1 cellular context compared by ENCODE assay signal in the genomic region with DNA sequence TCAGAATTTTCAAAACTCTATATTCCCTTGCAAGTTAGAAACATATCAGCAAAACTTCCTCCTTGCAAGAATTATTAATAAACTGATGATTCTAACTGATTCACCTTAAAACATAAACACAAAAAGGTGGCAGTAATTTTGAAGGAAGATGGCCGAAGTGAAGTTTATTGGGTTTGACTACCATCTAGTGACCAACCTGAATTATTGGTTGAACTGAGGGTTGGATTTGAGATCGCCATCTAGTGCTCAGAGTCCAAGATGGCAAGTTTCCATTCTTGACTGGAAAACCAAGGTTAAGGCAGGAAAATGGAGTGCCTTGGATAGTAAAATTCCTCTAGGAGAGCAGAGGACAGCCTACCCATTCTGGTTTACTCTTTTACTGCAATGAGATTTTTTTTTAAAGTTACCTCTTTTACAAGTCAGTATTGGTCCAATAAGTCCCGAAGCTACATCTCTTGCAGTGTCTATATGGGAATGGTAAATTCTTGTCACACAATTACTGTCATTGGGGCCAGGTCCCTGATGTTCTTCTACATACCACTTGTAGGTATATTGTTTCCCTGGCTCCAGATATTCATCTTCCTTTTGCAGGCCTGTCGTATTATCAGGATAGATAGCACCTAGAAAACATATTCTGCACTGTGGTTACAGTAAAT.
TF ChIP-seq lines count a peak whose summit lies in the region.

No MANE protein-coding gene starts in this region.

TF ChIP-seq in HepG2, 621 proteins besides CTCF, POLR2A, EP300 and RAD21 (continued from another document):
- TF ChIP-seq, protein P1, sequence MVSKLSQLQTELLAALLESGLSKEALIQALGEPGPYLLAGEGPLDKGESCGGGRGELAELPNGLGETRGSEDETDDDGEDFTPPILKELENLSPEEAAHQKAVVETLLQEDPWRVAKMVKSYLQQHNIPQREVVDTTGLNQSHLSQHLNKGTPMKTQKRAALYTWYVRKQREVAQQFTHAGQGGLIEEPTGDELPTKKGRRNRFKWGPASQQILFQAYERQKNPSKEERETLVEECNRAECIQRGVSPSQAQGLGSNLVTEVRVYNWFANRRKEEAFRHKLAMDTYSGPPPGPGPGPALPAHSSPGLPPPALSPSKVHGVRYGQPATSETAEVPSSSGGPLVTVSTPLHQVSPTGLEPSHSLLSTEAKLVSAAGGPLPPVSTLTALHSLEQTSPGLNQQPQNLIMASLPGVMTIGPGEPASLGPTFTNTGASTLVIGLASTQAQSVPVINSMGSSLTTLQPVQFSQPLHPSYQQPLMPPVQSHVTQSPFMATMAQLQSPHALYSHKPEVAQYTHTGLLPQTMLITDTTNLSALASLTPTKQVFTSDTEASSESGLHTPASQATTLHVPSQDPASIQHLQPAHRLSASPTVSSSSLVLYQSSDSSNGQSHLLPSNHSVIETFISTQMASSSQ (IDR thresholded peaks at IDR 0.05; ENCODE audit: low read depth): no peak
- TF ChIP-seq, protein P1 (CRISPR knock-in tag; IDR thresholded peaks at IDR 0.05; ENCODE audit: borderline replicate concordance): no peak
- 0 out of 2 replicates have a peak, but pooled peaks have one; percentile 29 for TF ChIP-seq ZNF335 (CRISPR knock-in tag; IDR thresholded peaks at IDR 0.05)
- peak; percentile 62; the same call in 1 of the 2 replicates for TF ChIP-seq ZMYM4 (CRISPR knock-in tag; IDR thresholded peaks at IDR 0.05)
- peak; percentile 68; the same call in 1 of the 2 replicates for TF ChIP-seq KLF6 (CRISPR knock-in tag; IDR thresholded peaks at IDR 0.05)
- TF ChIP-seq ZSCAN29 (CRISPR knock-in tag; conservative IDR thresholded peaks at IDR 0.05): no peak
- no peak for TF ChIP-seq FOXJ3 (CRISPR knock-in tag; IDR thresholded peaks at IDR 0.05; ENCODE audit: borderline replicate concordance)
- TF ChIP-seq TARDBP (CRISPR knock-in tag; IDR thresholded peaks at IDR 0.05): peak; percentile 51; the same call in 1 of the 2 replicates
- TF ChIP-seq ZNF652 (CRISPR knock-in tag; IDR thresholded peaks at IDR 0.05; ENCODE audit: borderline replicate concordance, low read depth): peak; percentile 48; the same call in 1 of the 2 replicates
- no peak for TF ChIP-seq ZNF350 (CRISPR knock-in tag; IDR thresholded peaks at IDR 0.05; ENCODE audit: borderline replicate concordance, low read depth)
- TF ChIP-seq ZNF124 (CRISPR knock-in tag; IDR thresholded peaks at IDR 0.05): peak; percentile 58; the same call in 1 of the 2 replicates
- TF ChIP-seq, protein P2, sequence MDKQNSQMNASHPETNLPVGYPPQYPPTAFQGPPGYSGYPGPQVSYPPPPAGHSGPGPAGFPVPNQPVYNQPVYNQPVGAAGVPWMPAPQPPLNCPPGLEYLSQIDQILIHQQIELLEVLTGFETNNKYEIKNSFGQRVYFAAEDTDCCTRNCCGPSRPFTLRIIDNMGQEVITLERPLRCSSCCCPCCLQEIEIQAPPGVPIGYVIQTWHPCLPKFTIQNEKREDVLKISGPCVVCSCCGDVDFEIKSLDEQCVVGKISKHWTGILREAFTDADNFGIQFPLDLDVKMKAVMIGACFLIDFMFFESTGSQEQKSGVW (CRISPR knock-in tag; IDR thresholded peaks at IDR 0.05; ENCODE audit: borderline replicate concordance): no peak
- TF ChIP-seq ZNF703 (CRISPR knock-in tag; IDR thresholded peaks at IDR 0.05; ENCODE audit: borderline replicate concordance): no peak
- no peak for TF ChIP-seq RFXANK (CRISPR knock-in tag; IDR thresholded peaks at IDR 0.05)
- no peak for TF ChIP-seq DMAP1 (CRISPR knock-in tag; IDR thresholded peaks at IDR 0.05)
- TF ChIP-seq RARA (CRISPR knock-in tag; IDR thresholded peaks at IDR 0.05): 0 out of 2 replicates have a peak, but pooled peaks have one; percentile 14
- no peak for TF ChIP-seq KDM5B (CRISPR knock-in tag; IDR thresholded peaks at IDR 0.05; ENCODE audit: borderline replicate concordance)
- no peak for TF ChIP-seq GABPB1 (CRISPR knock-in tag; IDR thresholded peaks at IDR 0.05)
- TF ChIP-seq HDAC2 (CRISPR knock-in tag; IDR thresholded peaks at IDR 0.05): peak; percentile 44; the same call in 1 of the 2 replicates
- TF ChIP-seq RCOR2 (CRISPR knock-in tag; IDR thresholded peaks at IDR 0.05): 0 out of 2 replicates have a peak, but pooled peaks have one; percentile 18
- TF ChIP-seq, protein P3, sequence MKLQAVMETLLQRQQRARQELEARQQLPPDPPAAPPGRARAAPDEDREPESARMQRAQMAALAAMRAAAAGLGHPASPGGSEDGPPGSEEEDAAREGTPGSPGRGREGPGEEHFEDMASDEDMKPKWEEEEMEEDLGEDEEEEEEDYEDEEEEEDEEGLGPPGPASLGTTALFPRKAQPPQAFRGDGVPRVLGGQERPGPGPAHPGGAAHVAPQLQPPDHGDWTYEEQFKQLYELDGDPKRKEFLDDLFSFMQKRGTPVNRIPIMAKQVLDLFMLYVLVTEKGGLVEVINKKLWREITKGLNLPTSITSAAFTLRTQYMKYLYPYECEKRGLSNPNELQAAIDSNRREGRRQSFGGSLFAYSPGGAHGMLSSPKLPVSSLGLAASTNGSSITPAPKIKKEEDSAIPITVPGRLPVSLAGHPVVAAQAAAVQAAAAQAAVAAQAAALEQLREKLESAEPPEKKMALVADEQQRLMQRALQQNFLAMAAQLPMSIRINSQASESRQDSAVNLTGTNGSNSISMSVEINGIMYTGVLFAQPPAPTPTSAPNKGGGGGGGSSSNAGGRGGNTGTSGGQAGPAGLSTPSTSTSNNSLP (IDR thresholded peaks at IDR 0.05; ENCODE audit: low read depth, low read length): peak; percentile 44; the same call in 1 of the 2 replicates
- TF ChIP-seq POGZ (CRISPR knock-in tag; IDR thresholded peaks at IDR 0.05): peak; percentile 69
- 0 out of 2 replicates have a peak, but pooled peaks have one; percentile 56 for TF ChIP-seq MIER3 (CRISPR knock-in tag; IDR thresholded peaks at IDR 0.05; ENCODE audit: borderline replicate concordance)
- peak; percentile 63; the same call in 1 of the 2 replicates for TF ChIP-seq ZNF644 (CRISPR knock-in tag; IDR thresholded peaks at IDR 0.05; ENCODE audit: low read depth)
- TF ChIP-seq ZBTB38 (CRISPR knock-in tag; IDR thresholded peaks at IDR 0.05): no peak
- TF ChIP-seq MEIS2 (CRISPR knock-in tag; IDR thresholded peaks at IDR 0.05): no peak
- TF ChIP-seq SCMH1 (CRISPR knock-in tag; IDR thresholded peaks at IDR 0.05; ENCODE audit: borderline replicate concordance): no peak
- 0 out of 2 replicates have a peak, but pooled peaks have one; percentile 16 for TF ChIP-seq FOXO1 (CRISPR knock-in tag; IDR thresholded peaks at IDR 0.05)
- TF ChIP-seq, protein P4, sequence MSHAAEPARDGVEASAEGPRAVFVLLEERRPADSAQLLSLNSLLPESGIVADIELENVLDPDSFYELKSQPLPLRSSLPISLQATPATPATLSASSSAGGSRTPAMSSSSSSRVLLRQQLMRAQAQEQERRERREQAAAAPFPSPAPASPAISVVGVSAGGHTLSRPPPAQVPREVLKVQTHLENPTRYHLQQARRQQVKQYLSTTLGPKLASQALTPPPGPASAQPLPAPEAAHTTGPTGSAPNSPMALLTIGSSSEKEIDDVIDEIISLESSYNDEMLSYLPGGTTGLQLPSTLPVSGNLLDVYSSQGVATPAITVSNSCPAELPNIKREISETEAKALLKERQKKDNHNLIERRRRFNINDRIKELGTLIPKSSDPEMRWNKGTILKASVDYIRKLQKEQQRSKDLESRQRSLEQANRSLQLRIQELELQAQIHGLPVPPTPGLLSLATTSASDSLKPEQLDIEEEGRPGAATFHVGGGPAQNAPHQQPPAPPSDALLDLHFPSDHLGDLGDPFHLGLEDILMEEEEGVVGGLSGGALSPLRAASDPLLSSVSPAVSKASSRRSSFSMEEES (CRISPR knock-in tag; IDR thresholded peaks at IDR 0.05): no peak
- TF ChIP-seq, protein P5, sequence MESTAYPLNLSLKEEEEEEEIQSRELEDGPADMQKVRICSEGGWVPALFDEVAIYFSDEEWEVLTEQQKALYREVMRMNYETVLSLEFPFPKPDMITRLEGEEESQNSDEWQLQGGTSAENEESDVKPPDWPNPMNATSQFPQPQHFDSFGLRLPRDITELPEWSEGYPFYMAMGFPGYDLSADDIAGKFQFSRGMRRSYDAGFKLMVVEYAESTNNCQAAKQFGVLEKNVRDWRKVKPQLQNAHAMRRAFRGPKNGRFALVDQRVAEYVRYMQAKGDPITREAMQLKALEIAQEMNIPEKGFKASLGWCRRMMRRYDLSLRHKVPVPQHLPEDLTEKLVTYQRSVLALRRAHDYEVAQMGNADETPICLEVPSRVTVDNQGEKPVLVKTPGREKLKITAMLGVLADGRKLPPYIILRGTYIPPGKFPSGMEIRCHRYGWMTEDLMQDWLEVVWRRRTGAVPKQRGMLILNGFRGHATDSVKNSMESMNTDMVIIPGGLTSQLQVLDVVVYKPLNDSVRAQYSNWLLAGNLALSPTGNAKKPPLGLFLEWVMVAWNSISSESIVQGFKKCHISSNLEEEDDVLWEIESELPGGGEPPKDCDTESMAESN (CRISPR knock-in tag; conservative IDR thresholded peaks at IDR 0.05): no peak
- 0 out of 2 replicates have a peak, but pooled peaks have one; percentile 16 for TF ChIP-seq SP5 (CRISPR knock-in tag; IDR thresholded peaks at IDR 0.05; ENCODE audit: borderline replicate concordance, low read depth)
- 0 out of 2 replicates have a peak, but pooled peaks have one; percentile 44 for TF ChIP-seq BCL6 (CRISPR knock-in tag; IDR thresholded peaks at IDR 0.05)
- TF ChIP-seq ZNF839 (CRISPR knock-in tag; IDR thresholded peaks at IDR 0.05; ENCODE audit: borderline replicate concordance): no peak
- TF ChIP-seq RBFOX2 (IDR thresholded peaks at IDR 0.05; ENCODE audit: low read depth, low read length): no peak
- TF ChIP-seq ZNF556 (CRISPR knock-in tag; IDR thresholded peaks at IDR 0.05; ENCODE audit: borderline replicate concordance): no peak
- TF ChIP-seq IRF2 (CRISPR knock-in tag; IDR thresholded peaks at IDR 0.05): peak; percentile 52; the same call in 1 of the 2 replicates
- TF ChIP-seq SAP130 (CRISPR knock-in tag; IDR thresholded peaks at IDR 0.05; ENCODE audit: low read depth): peak; percentile 47; the same call in 1 of the 2 replicates
- TF ChIP-seq ZNF879 (CRISPR knock-in tag; IDR thresholded peaks at IDR 0.05): no peak
